ENCODE assay signal across 20 cellular contexts in genomic region chr12:5458229-5459050, GRCh38. TPM values are rescaled to one million over a fixed set of nuclear protein-coding genes. Genes with fewer than 3 reads are reported as not detected.
DNase-seq lines count a peak whose midpoint lies in the region; ATAC-seq and TF ChIP-seq lines count a peak whose summit lies in the region.
"Had no signal": no experiment of that assay in that cellular context is flagged by ENCODE, and none has a peak within 500 bp of the region (broad histone marks: within the 10 kb centered on the region; RNA-seq: fewer than 3 reads in every experiment).

No MANE protein-coding gene starts in this region.

- intact Hi-C loops in aorta (cut with DNase I) (loop anchor here in 1 of 2 donors (5.0 kb wide), 1 partner anchor 39 kb away; no protein-coding TSS in a partner anchor), prostate gland (cut with DNase I) (no loop called here)

- no peaks in the 10 kb centered on the region for H3K36me3 ChIP-seq in neuronal stem cell (replicated peaks in 1 of 2; ENCODE audit: control insufficient read depth in 2 of 2, insufficient read depth in 2 of 2, low read length in 2 of 2)
- no peaks in the 10 kb centered on the region for H3K36me3 ChIP-seq in aorta (ENCODE audit: control insufficient read depth in 1 of 2, insufficient read depth in 2 of 2, low read length in 1 of 2)
- no peaks in the 10 kb centered on the region for H3K36me3 ChIP-seq in prostate gland
- H3K36me3 ChIP-seq: BLaER1 treated with 17β-estradiol and CSF1 and Interleukin-3, amounts not matched to agents 10 nM and 100 nM had no signal

- H3K79me1 ChIP-seq in neuronal stem cell (ENCODE audit: low read depth, low read length), result peaks cover 2% of the 10 kb centered on the region

- H3K4me2 ChIP-seq in neuronal stem cell (ENCODE audit: insufficient read depth, low read length, poor library complexity, severe bottlenecking), result no peak overlapping the region
- H3K4me2 ChIP-seq: KMS-11 had no signal

- no peak overlapping the region for H3K27ac ChIP-seq in neuronal stem cell (replicated peaks; ENCODE audit: low read length)
- H3K27ac ChIP-seq in aorta (ENCODE audit: low read depth in 1 of 2, low read length in 2 of 2), result peak overlapping the region in 1 of 2 donors; percentile 60
- no peak overlapping the region for H3K27ac ChIP-seq in prostate gland
- H3K27ac ChIP-seq: 22Rv1; BLaER1 treated with 17β-estradiol and CSF1 and Interleukin-3, amounts not matched to agents 10 nM and 100 nM; KMS-11 had no signal

- H4K8ac ChIP-seq in neuronal stem cell (ENCODE audit: low read depth, low read length), result no peak overlapping the region

- H2AK5ac ChIP-seq in neuronal stem cell (ENCODE audit: low read depth, low read length), result no peak overlapping the region

- H3K27me3 ChIP-seq in neuronal stem cell (ENCODE audit: control insufficient read depth in 3 of 3, insufficient read depth in 3 of 3, low read depth in 1 of 3, low read length in 3 of 3) (no peaks in the 10 kb centered on the region), aorta (ENCODE audit: control insufficient read depth in 1 of 2, insufficient read depth in 2 of 2, low read length in 1 of 2) (no peaks in the 10 kb centered on the region), prostate gland (replicated peaks; ENCODE audit: insufficient read depth) (no peaks in the 10 kb centered on the region)
- H3K27me3 ChIP-seq: BLaER1 treated with 17β-estradiol and CSF1 and Interleukin-3, amounts not matched to agents 10 nM and 100 nM had no signal

- no peak overlapping the region for H4K91ac ChIP-seq in neuronal stem cell (ENCODE audit: low read depth, low read length, poor library complexity)

- no peak overlapping the region for H3K23ac ChIP-seq in neuronal stem cell (ENCODE audit: low read depth, low read length, poor library complexity)

- no peak for TF ChIP-seq POLR2A in prostate gland (IDR thresholded peaks at IDR 0.05)

- H3K4me1 ChIP-seq in neuronal stem cell (ENCODE audit: control insufficient read depth in 2 of 2, insufficient read depth in 1 of 2, low read depth in 1 of 2, low read length in 2 of 2) (peaks cover 0 to 8% of the 10 kb centered on the region in 2 donors), aorta (ENCODE audit: control insufficient read depth in 1 of 2, insufficient read depth in 2 of 2, low read length in 2 of 2) (peaks cover 12 to 17% of the 10 kb centered on the region in 2 donors), prostate gland (replicated peaks) (no peaks in the 10 kb centered on the region)

- no peak overlapping the region for H2AFZ ChIP-seq in neuronal stem cell (ENCODE audit: low read length)

- peak; percentile 57 for ATAC-seq in esophagus mucosa
- no peak for ATAC-seq in aorta (ENCODE audit: low FRiP score)
- ATAC-seq: HepG2, Panc1 had no signal

- no peak overlapping the region for H3K4ac ChIP-seq in neuronal stem cell (ENCODE audit: low read length)

- H3K9me3 ChIP-seq in neuronal stem cell (replicated peaks in 1 of 2; ENCODE audit: control insufficient read depth in 2 of 2, insufficient read depth in 1 of 2, low read depth in 1 of 2, low read length in 2 of 2) (no peaks in the 10 kb centered on the region), aorta (ENCODE audit: control insufficient read depth, low read length) (no peaks in the 10 kb centered on the region), prostate gland (no peaks in the 10 kb centered on the region)
- H3K9me3 ChIP-seq: BLaER1 treated with 17β-estradiol and CSF1 and Interleukin-3, amounts not matched to agents 10 nM and 100 nM had no signal

- no CpG with 5 or more reads among the region's 12 CpGs for WGBS in neuronal stem cell (ENCODE audit: extremely low coverage in 2 of 2, insufficient read length in 2 of 2, insufficient replicate concordance in 1 of 2), 2 donors
- WGBS in aorta, 2 donors, result 70 to 71% methylated on average over 12 of the region's 12 CpGs
- WGBS in prostate gland, result 49% methylated on average over 12 of the region's 12 CpGs

- H2BK12ac ChIP-seq in neuronal stem cell (ENCODE audit: low read length), result no peak overlapping the region

- no peak overlapping the region for H2BK5ac ChIP-seq in neuronal stem cell (ENCODE audit: low read length)

- no peak overlapping the region for H3K9ac ChIP-seq in neuronal stem cell (ENCODE audit: low read depth, low read length, poor library complexity)
- H3K9ac ChIP-seq: BLaER1 treated with 17β-estradiol and CSF1 and Interleukin-3, amounts not matched to agents 10 nM and 100 nM; KMS-11 had no signal

- H3K14ac ChIP-seq in neuronal stem cell (ENCODE audit: low read length), result no peak overlapping the region

- H3K4me3 ChIP-seq in neuronal stem cell (ENCODE audit: low read length in 2 of 2), result peak overlapping the region in 1 of 2 donors; percentile 16
- H3K4me3 ChIP-seq in aorta (ENCODE audit: low read length in 2 of 2), result no peak overlapping the region
- no peak overlapping the region for H3K4me3 ChIP-seq in prostate gland
- H3K4me3 ChIP-seq: BLaER1 treated with 17β-estradiol and CSF1 and Interleukin-3, amounts not matched to agents 10 nM and 100 nM had no signal

- DNase-seq in DMS79 treated with DMSO at 0.1 percent for 48 hours (lab: John Stamatoyannopoulos, UW) (peak; percentile 11), DMS79 (lab: John Stamatoyannopoulos, UW) (no peak), neuronal stem cell (ENCODE audit: low spot score) (no peak), aorta (no peak), COLO829 (ENCODE audit: low spot score) (no peak), prostate gland (ENCODE audit: low spot score) (no peak)
- DNase-seq in stimulated activated CD4-positive, alpha-beta T cell treated with anti-CD3 and anti-CD28 coated beads, Interleukin-1b, Interleukin-23, amount 100 ng/mL, for 48 hours, result no peak
- DNase-seq: CD8-positive, alpha-beta memory T cell; H7; MM.1S; NCI-H1092 treated with DMSO at 0.1 percent for 48 hours; NCI-H1694 treated with DMSO at 0.1 percent for 48 hours; NCI-H226; NCI-H524 treated with DMSO at 0.1 percent for 48 hours had no signal

- H2BK120ac ChIP-seq in neuronal stem cell (ENCODE audit: low read depth, low read length), result no peak overlapping the region

- no peak overlapping the region for H2BK15ac ChIP-seq in neuronal stem cell (ENCODE audit: low read length)

- H3K18ac ChIP-seq in neuronal stem cell (ENCODE audit: low read length), result peak overlapping the region; percentile 34

- TF ChIP-seq CTCF in prostate gland (IDR thresholded peaks at IDR 0.05), result no peak

RNA-seq across cellular contexts. Expression of gene NTF3, which starts 26.5 kb away (rescaled TPM):
- total RNA-seq in esophagus mucosa (2.0 TPM), aorta (10 to 100 TPM; 21.8 to 51.6 TPM), prostate gland (1 to 10 TPM; 1.0 to 1.2 TPM)
- polyA plus RNA-seq in neuronal stem cell (2013, experiment 1 of 2), result 6.3 TPM
- polyA plus RNA-seq in neuronal stem cell (2013, experiment 2 of 2), result 5.6 TPM
- 10 to 100 TPM in 1 of 2 donors, 1 to 10 TPM in 1; 7.5 to 12.7 TPM for polyA plus RNA-seq in aorta
- total RNA-seq: CD8-positive, alpha-beta memory T cell; HepG2 had no signal
- polyA plus RNA-seq: CD8-positive, alpha-beta memory T cell; HepG2 had no signal
